2 cellular contexts compared by ENCODE assay signal in the genomic region with DNA sequence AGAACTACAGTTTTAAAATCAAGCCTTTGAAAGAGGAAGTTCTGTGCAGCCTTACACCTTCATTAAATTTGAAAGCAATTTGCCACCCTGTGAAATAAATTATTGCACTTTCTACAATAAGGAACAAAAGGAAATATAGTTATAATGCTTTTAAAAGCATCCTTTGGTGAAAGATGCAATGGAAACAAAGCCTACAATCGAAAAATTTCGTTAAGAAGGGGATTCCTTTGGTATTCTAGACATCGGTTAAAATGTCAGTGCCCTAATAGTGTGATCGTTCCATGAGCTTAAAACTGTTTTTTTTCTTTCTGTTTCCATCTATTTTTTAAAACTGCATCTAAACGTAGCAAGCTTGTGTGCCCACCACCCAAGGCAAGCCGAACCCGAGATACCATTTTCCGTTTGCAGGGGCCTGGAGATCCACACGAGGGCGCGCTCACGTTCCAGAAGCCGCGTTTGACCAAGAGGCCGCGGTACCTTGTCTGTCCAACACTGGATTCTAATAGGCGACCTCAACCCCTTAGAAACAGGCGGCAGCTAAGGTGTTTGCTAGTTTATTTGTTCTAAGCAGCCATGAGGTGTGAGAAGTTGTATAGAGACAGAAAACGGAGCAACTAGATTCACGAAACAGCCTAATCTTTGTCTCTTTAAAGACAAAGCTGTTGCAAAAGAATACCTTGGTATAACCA.
A peak's percentile ranks its signal among the peaks of the same experiment; 100 is the strongest.
TF ChIP-seq lines count a peak whose summit lies in the region.

No MANE protein-coding gene starts in this region.

TF ChIP-seq in Ishikawa, 13 proteins besides CTCF, POLR2A, EP300 and RAD21:
- TF ChIP-seq, protein P1, sequence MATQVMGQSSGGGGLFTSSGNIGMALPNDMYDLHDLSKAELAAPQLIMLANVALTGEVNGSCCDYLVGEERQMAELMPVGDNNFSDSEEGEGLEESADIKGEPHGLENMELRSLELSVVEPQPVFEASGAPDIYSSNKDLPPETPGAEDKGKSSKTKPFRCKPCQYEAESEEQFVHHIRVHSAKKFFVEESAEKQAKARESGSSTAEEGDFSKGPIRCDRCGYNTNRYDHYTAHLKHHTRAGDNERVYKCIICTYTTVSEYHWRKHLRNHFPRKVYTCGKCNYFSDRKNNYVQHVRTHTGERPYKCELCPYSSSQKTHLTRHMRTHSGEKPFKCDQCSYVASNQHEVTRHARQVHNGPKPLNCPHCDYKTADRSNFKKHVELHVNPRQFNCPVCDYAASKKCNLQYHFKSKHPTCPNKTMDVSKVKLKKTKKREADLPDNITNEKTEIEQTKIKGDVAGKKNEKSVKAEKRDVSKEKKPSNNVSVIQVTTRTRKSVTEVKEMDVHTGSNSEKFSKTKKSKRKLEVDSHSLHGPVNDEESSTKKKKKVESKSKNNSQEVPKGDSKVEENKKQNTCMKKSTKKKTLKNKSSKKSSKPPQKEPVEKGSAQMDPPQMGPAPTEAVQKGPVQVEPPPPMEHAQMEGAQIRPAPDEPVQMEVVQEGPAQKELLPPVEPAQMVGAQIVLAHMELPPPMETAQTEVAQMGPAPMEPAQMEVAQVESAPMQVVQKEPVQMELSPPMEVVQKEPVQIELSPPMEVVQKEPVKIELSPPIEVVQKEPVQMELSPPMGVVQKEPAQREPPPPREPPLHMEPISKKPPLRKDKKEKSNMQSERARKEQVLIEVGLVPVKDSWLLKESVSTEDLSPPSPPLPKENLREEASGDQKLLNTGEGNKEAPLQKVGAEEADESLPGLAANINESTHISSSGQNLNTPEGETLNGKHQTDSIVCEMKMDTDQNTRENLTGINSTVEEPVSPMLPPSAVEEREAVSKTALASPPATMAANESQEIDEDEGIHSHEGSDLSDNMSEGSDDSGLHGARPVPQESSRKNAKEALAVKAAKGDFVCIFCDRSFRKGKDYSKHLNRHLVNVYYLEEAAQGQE (IDR thresholded peaks at IDR 0.05; ENCODE audit: low read depth) = no peak
- TF ChIP-seq NFIC (IDR thresholded peaks at IDR 0.05) (no peak), TCF12 (IDR thresholded peaks at IDR 0.05; ENCODE audit: low read depth) (no peak), FOXM1 (IDR thresholded peaks at IDR 0.05; ENCODE audit: borderline replicate concordance, low read depth) (no peak), EGR1 (IDR thresholded peaks at IDR 0.05) (no peak), CREB1 (IDR thresholded peaks at IDR 0.05; ENCODE audit: low read depth) (no peak), ZBTB7A (IDR thresholded peaks at IDR 0.05; ENCODE audit: low read depth) (no peak), CEBPB (IDR thresholded peaks at IDR 0.05) (no peak), TEAD4 (IDR thresholded peaks at IDR 0.05) (no peak)
- TF ChIP-seq, protein P2, sequence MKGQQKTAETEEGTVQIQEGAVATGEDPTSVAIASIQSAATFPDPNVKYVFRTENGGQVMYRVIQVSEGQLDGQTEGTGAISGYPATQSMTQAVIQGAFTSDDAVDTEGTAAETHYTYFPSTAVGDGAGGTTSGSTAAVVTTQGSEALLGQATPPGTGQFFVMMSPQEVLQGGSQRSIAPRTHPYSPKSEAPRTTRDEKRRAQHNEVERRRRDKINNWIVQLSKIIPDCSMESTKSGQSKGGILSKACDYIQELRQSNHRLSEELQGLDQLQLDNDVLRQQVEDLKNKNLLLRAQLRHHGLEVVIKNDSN (IDR thresholded peaks at IDR 0.05) = no peak
- TF ChIP-seq, protein P3, sequence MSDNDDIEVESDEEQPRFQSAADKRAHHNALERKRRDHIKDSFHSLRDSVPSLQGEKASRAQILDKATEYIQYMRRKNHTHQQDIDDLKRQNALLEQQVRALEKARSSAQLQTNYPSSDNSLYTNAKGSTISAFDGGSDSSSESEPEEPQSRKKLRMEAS (IDR thresholded peaks at IDR 0.05) = no peak

TF ChIP-seq in SK-N-SH, 30 proteins besides CTCF, POLR2A, EP300 and RAD21 (continued from another document):
- TF ChIP-seq POLR2AphosphoS5 (IDR thresholded peaks at IDR 0.05; ENCODE audit: low read depth, low read length) (no peak), SMC3 (IDR thresholded peaks at IDR 0.05; ENCODE audit: low read depth, low read length) (peak; percentile 59), CHD2 (IDR thresholded peaks at IDR 0.05; ENCODE audit: low read length, partially characterized antibody) (peak; percentile 29), TAF1 (IDR thresholded peaks at IDR 0.05; ENCODE audit: borderline replicate concordance, low read depth, low read length) (no peak), FOXJ3 (CRISPR knock-in tag; IDR thresholded peaks at IDR 0.05) (no peak), TEAD4 (IDR thresholded peaks at IDR 0.05; ENCODE audit: borderline replicate concordance, insufficient read depth) (no peak)
- TF ChIP-seq, protein P4, sequence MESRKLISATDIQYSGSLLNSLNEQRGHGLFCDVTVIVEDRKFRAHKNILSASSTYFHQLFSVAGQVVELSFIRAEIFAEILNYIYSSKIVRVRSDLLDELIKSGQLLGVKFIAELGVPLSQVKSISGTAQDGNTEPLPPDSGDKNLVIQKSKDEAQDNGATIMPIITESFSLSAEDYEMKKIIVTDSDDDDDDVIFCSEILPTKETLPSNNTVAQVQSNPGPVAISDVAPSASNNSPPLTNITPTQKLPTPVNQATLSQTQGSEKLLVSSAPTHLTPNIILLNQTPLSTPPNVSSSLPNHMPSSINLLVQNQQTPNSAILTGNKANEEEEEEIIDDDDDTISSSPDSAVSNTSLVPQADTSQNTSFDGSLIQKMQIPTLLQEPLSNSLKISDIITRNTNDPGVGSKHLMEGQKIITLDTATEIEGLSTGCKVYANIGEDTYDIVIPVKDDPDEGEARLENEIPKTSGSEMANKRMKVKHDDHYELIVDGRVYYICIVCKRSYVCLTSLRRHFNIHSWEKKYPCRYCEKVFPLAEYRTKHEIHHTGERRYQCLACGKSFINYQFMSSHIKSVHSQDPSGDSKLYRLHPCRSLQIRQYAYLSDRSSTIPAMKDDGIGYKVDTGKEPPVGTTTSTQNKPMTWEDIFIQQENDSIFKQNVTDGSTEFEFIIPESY (IDR thresholded peaks at IDR 0.05; ENCODE audit: borderline replicate concordance, low read depth) = no peak
- TF ChIP-seq, protein P2 (IDR thresholded peaks at IDR 0.05; ENCODE audit: borderline replicate concordance, low read depth) = no peak
- TF ChIP-seq, protein P5, sequence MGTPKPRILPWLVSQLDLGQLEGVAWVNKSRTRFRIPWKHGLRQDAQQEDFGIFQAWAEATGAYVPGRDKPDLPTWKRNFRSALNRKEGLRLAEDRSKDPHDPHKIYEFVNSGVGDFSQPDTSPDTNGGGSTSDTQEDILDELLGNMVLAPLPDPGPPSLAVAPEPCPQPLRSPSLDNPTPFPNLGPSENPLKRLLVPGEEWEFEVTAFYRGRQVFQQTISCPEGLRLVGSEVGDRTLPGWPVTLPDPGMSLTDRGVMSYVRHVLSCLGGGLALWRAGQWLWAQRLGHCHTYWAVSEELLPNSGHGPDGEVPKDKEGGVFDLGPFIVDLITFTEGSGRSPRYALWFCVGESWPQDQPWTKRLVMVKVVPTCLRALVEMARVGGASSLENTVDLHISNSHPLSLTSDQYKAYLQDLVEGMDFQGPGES (IDR thresholded peaks at IDR 0.05; ENCODE audit: low read depth, low read length) = no peak
